8 cellular contexts compared by ENCODE assay signal in the genomic region with DNA sequence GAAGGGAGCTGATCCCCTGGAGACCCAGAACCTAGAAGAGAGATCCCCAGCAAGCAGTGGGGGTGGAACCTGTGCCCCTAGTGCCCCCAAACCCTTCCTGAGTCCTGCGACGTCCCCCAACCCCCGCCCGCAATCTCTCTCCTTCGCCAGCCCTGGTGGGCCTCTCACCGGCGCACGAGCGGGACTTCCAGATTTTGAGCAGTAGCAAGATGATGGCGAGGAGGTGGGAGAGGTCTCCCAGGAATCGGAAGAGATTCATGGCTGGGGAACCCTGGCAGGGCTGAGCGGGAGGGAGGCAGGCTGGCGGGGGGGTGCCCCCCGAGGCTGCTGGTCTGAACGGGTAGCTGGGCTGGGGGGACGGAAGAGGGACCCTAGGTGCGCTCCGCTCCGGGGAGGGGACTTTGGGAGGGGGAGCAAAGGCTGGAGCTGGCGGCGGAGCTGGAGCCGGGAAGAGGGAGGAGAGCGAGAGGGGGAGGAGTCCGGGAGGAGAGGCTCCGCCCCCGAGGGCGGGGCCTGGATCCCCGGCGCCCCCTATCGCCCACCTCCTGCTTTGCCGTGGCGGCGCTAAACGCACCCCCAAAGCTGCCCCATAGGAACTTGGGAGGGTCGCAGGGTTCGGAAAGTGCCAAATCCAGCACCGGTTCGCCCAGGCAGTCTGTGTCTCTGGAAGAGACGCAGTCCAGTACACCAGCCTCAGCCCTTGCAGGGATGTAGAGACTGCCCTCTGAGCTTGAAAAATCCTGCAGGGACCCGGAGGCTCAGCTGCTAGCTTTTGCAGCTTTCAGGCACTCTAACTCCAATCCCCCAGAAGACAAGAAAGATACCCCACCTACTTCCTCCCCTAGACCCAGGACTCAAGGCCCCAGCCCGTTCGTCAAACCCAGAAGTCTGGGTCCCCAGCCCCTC. TPM values are rescaled to one million over a fixed set of nuclear protein-coding genes. Genes with fewer than 3 reads are reported as not detected.
DNase-seq lines count a peak whose midpoint lies in the region; ATAC-seq and TF ChIP-seq lines count a peak whose summit lies in the region.

KDELR1 (minus strand) TSS at position 452 of the 906 bp plus-strand sequence; CDS start at position 259, 193 bp downstream.

- peaks cover 12% of the 10 kb centered on the region for H3K36me3 Mint-ChIP-seq in T-helper 1 cell treated with Interleukin-12 subunit alpha and Interleukin-12 subunit beta and Interleukin-4 antibody, amounts not matched to agents 30 μg/mL and 1 μg/mL, for 36 hours (ENCODE audit: low read depth)

- peak; percentile 96 for ATAC-seq in left ventricle myocardium superior
- peak; percentile 95 for ATAC-seq in aorta (ENCODE audit: low FRiP score)

- H3K36me3 ChIP-seq in prostate gland (peaks cover 0 to 3% of the 10 kb centered on the region in 2 donors), aorta (ENCODE audit: control insufficient read depth in 1 of 2, insufficient read depth in 2 of 2, low read length in 1 of 2) (no peaks in the 10 kb centered on the region)

- no peaks in the 10 kb centered on the region for H3K4me1 ChIP-seq in prostate gland (replicated peaks)
- no peaks in the 10 kb centered on the region for H3K4me1 ChIP-seq in aorta (ENCODE audit: control insufficient read depth in 1 of 2, insufficient read depth in 2 of 2, low read length in 2 of 2)

- H3K27ac ChIP-seq in angular gyrus (ENCODE audit: low read depth, low read length) (peak within 1 kb of the TSS; percentile 65), prostate gland (peak within 1 kb of the TSS; percentile 87 to 91), aorta (ENCODE audit: low read depth in 1 of 2, low read length in 2 of 2) (peak within 1 kb of the TSS; percentile 28 to 37)

- peak within 1 kb of the TSS; percentile 97 for H3K4me3 Mint-ChIP-seq in T-helper 1 cell treated with Interleukin-12 subunit alpha and Interleukin-12 subunit beta and Interleukin-4 antibody, amounts not matched to agents 30 μg/mL and 1 μg/mL, for 36 hours

- no peaks in the 10 kb centered on the region for H3K9me3 ChIP-seq in prostate gland
- H3K9me3 ChIP-seq in aorta (ENCODE audit: control insufficient read depth, low read length) = no peaks in the 10 kb centered on the region

- peak; percentile 83 for TF ChIP-seq POLR2A in prostate gland (IDR thresholded peaks at IDR 0.05)

- DNase-seq in COLO668 (lab: John Stamatoyannopoulos, UW; ENCODE audit: unreplicated experiment) (peak; percentile 67), GM20000 (ENCODE audit: low spot score) (peak; percentile 92), LNCaP clone FGC (ENCODE audit: low read depth) (no peak), left ventricle myocardium superior (peak; percentile 86), prostate gland (ENCODE audit: low spot score) (peak; percentile 77), aorta (peak; percentile 85 to 92)

- peak within 1 kb of the TSS; percentile 85 for H3K4me3 ChIP-seq in LNCaP clone FGC (ENCODE audit: low read depth, low read length)
- peak within 1 kb of the TSS; percentile 81 to 89 for H3K4me3 ChIP-seq in prostate gland
- peak within 1 kb of the TSS; percentile 68 to 92 for H3K4me3 ChIP-seq in aorta (ENCODE audit: low read length in 2 of 2)

- 5% methylated on average over 41 of the region's 42 CpGs for WGBS in prostate gland
- WGBS in aorta, 2 donors = 4 to 7% methylated on average over 34 to 42 of the region's 42 CpGs

- peak within 1 kb of the TSS; percentile 94 for H3K27ac Mint-ChIP-seq in T-helper 1 cell treated with Interleukin-12 subunit alpha and Interleukin-12 subunit beta and Interleukin-4 antibody, amounts not matched to agents 30 μg/mL and 1 μg/mL, for 36 hours

- H3K4me1 Mint-ChIP-seq in T-helper 1 cell treated with Interleukin-12 subunit alpha and Interleukin-12 subunit beta and Interleukin-4 antibody, amounts not matched to agents 30 μg/mL and 1 μg/mL, for 36 hours (ENCODE audit: low read depth) = peaks cover 14% of the 10 kb centered on the region

- H3K9me3 Mint-ChIP-seq in T-helper 1 cell treated with Interleukin-12 subunit alpha and Interleukin-12 subunit beta and Interleukin-4 antibody, amounts not matched to agents 30 μg/mL and 1 μg/mL, for 36 hours = no peaks in the 10 kb centered on the region

- H3K27me3 Mint-ChIP-seq in T-helper 1 cell treated with Interleukin-12 subunit alpha and Interleukin-12 subunit beta and Interleukin-4 antibody, amounts not matched to agents 30 μg/mL and 1 μg/mL, for 36 hours (ENCODE audit: low read depth) = peaks cover 38% of the 10 kb centered on the region

- intact Hi-C loops in left ventricle myocardium superior (cut with micrococcal nuclease) = no loop called here
- intact Hi-C loops in prostate gland (cut with DNase I) = loop anchor here (2.0 kb wide), 1 partner anchor 71 kb away; a partner anchor contains a TSS
- intact Hi-C loops in aorta (cut with DNase I) = loop anchor here in 1 of 2 donors (1.0 to 5.0 kb wide), 2 partner anchors 69 to 193 kb away; a partner anchor contains a TSS

- H3K27me3 ChIP-seq in prostate gland (replicated peaks; ENCODE audit: insufficient read depth) (peaks cover 2% of the 10 kb centered on the region), aorta (ENCODE audit: control insufficient read depth in 1 of 2, insufficient read depth in 2 of 2, low read length in 1 of 2) (no peaks in the 10 kb centered on the region)

- TF ChIP-seq CTCF in GM20000 (IDR thresholded peaks at IDR 0.05; ENCODE audit: extremely low read depth, missing control alignments) (peak; percentile 71), LNCaP clone FGC (IDR thresholded peaks at IDR 0.05; ENCODE audit: control insufficient read depth, extremely low read depth, insufficient read depth) (peak; percentile 56), prostate gland (IDR thresholded peaks at IDR 0.05) (peak; percentile 79 to 93 (median 86))

RNA-seq across cellular contexts. Expression of gene KDELR1, which starts in this region (rescaled TPM):
- total RNA-seq in left ventricle myocardium superior (79.4 TPM), prostate gland (100 to 1,000 TPM; 153 to 179 TPM), aorta (100 to 1,000 TPM in 1 of 2 donors, 10 to 100 TPM in 1; 94.0 to 128 TPM)
- polyA plus RNA-seq in aorta = 100 to 1,000 TPM in 1 of 2 donors, 10 to 100 TPM in 1; 60.7 to 122 TPM

Comparison
In these comparisons a context has a peak if more than half of its experiments do, and no peak if none do; other contexts are left out.
1. H3K27ac ChIP-seq: peak in every context shown above with its lines; median percentile 89 in prostate gland; 65 in angular gyrus; 32 in aorta.